In genomic region chr3:69649120-69649519, GRCh38 we compare ENCODE assay signal across 1 cellular context.
TF ChIP-seq lines count a peak whose summit lies in the region.

No MANE protein-coding gene starts in this region.

TF ChIP-seq in IMR-90, 13 proteins besides CTCF, POLR2A, EP300 and RAD21:
- TF ChIP-seq BHLHE40 (IDR thresholded peaks at IDR 0.05; ENCODE audit: low read depth, low read length), result no peak
- no peak for TF ChIP-seq ELK1 (IDR thresholded peaks at IDR 0.05; ENCODE audit: borderline replicate concordance, low read depth, low read length)
- TF ChIP-seq FOS (IDR thresholded peaks at IDR 0.05; ENCODE audit: low read depth, low read length), result no peak
- TF ChIP-seq CHD1 (IDR thresholded peaks at IDR 0.05; ENCODE audit: low read depth, low read length), result no peak
- TF ChIP-seq USF2 (IDR thresholded peaks at IDR 0.05; ENCODE audit: low read depth, low read length), result no peak
- no peak for TF ChIP-seq RFX5 (IDR thresholded peaks at IDR 0.05; ENCODE audit: low read depth, low read length)
- no peak for TF ChIP-seq NFE2L2 (IDR thresholded peaks at IDR 0.05; ENCODE audit: low read depth, low read length)
- no peak for TF ChIP-seq CEBPB (IDR thresholded peaks at IDR 0.05; ENCODE audit: low read depth, low read length)
- TF ChIP-seq SMC3 (IDR thresholded peaks at IDR 0.05; ENCODE audit: low read depth, low read length), result no peak
- no peak for TF ChIP-seq MXI1 (IDR thresholded peaks at IDR 0.05; ENCODE audit: borderline replicate concordance, low read depth, low read length)
TF ChIP-seq in IMR-90: peak in this region for 0.
